ENCODE assay signal across 14 cellular contexts in genomic region chr14:103045387-103045869, GRCh38. TPM values are rescaled to one million over a fixed set of nuclear protein-coding genes. Genes with fewer than 3 reads are reported as not detected.
DNase-seq lines count a peak whose midpoint lies in the region; ATAC-seq and TF ChIP-seq lines count a peak whose summit lies in the region.
"Had no signal": no experiment of that assay in that cellular context is flagged by ENCODE, and none has a peak within 500 bp of the region (broad histone marks: within the 10 kb centered on the region; RNA-seq: fewer than 3 reads in every experiment).

No MANE protein-coding gene starts in this region.

- DNase-seq in heart left ventricle (no peak), right cardiac atrium (no peak), thyroid gland (peak; percentile 20 to 46), NK-92 (lab: John Stamatoyannopoulos, UW; ENCODE audit: unreplicated experiment) (no peak)
- DNase-seq: activated CD8-positive, alpha-beta T cell treated with anti-CD3 and anti-CD28 coated beads for 36 hours; effector memory CD8-positive, alpha-beta T cell; NCI-H1092 treated with DMSO at 0.1 percent for 48 hours; testis had no signal

- H3K4me1 Mint-ChIP-seq in IgD-negative memory B cell, result peaks cover 26 to 28% (median 26%) of the 10 kb centered on the region in 3 donors

- H3K4me3 Mint-ChIP-seq in IgD-negative memory B cell, result peak overlapping the region; percentile 22 to 93 (median 77)
- H3K4me3 Mint-ChIP-seq: activated CD8-positive, alpha-beta T cell treated with anti-CD3 and anti-CD28 coated beads for 36 hours; effector memory CD8-positive, alpha-beta T cell; T-helper 1 cell treated with Interleukin-12 subunit alpha and Interleukin-12 subunit beta and Interleukin-4 antibody, amounts not matched to agents 30 μg/mL and 1 μg/mL, for 36 hours had no signal

- intact Hi-C loops in heart left ventricle (cut with DNase I) (no loop called here), right cardiac atrium (cut with DNase I) (no loop called here), thyroid gland (cut with DNase I) (no loop called here)

- peaks cover 0 to 6% (median 0%) of the 10 kb centered on the region in 3 donors for H3K9me3 Mint-ChIP-seq in IgD-negative memory B cell
- H3K9me3 Mint-ChIP-seq: activated CD8-positive, alpha-beta T cell treated with anti-CD3 and anti-CD28 coated beads for 36 hours; effector memory CD8-positive, alpha-beta T cell had no signal

- H3K4me3 ChIP-seq in heart left ventricle, result no peak overlapping the region
- H3K4me3 ChIP-seq in right cardiac atrium (ENCODE audit: low read length), result no peak overlapping the region
- H3K4me3 ChIP-seq in endocrine pancreas (ENCODE audit: control insufficient read depth, insufficient read depth, low read length), result peak overlapping the region; percentile 41
- no peak overlapping the region for H3K4me3 ChIP-seq in thyroid gland (replicated peaks in 1 of 3)
- H3K4me3 ChIP-seq: testis had no signal

- 30 to 32% (median 31%) methylated on average over 15 of the region's 15 CpGs for WGBS in heart left ventricle, 4 donors
- 32% methylated on average over 15 of the region's 15 CpGs for WGBS in right cardiac atrium
- 10 to 14% methylated on average over 15 of the region's 15 CpGs for WGBS in thyroid gland, 2 donors

- H3K4me1 ChIP-seq in heart left ventricle, result peaks cover 0 to 49% (median 30%) of the 10 kb centered on the region in 12 donors
- H3K4me1 ChIP-seq in right cardiac atrium (ENCODE audit: control insufficient read depth, insufficient read depth, low read length), result peaks cover 18% of the 10 kb centered on the region
- peaks cover 4% of the 10 kb centered on the region for H3K4me1 ChIP-seq in endocrine pancreas (ENCODE audit: control insufficient read depth, insufficient read depth, low read length)
- H3K4me1 ChIP-seq in thyroid gland, result peaks cover 13 to 19% of the 10 kb centered on the region in 2 donors

- H3K36me3 Mint-ChIP-seq in IgD-negative memory B cell, result peaks cover 10% of the 10 kb centered on the region

- no peaks in the 10 kb centered on the region for H3K27me3 Mint-ChIP-seq in IgD-negative memory B cell

- peak overlapping the region in 2 of 3 donors; percentile 1 to 35 for H3K27ac Mint-ChIP-seq in IgD-negative memory B cell
- H3K27ac Mint-ChIP-seq: activated CD8-positive, alpha-beta T cell treated with anti-CD3 and anti-CD28 coated beads for 36 hours; effector memory CD8-positive, alpha-beta T cell; T-helper 1 cell treated with Interleukin-12 subunit alpha and Interleukin-12 subunit beta and Interleukin-4 antibody, amounts not matched to agents 30 μg/mL and 1 μg/mL, for 36 hours had no signal

- TF ChIP-seq POLR2A in heart left ventricle (IDR thresholded peaks at IDR 0.05), result no peak
- no peak for TF ChIP-seq POLR2A in thyroid gland (IDR thresholded peaks at IDR 0.05)

- H3K27me3 ChIP-seq in heart left ventricle (no peaks in the 10 kb centered on the region), right cardiac atrium (ENCODE audit: control insufficient read depth, insufficient read depth) (no peaks in the 10 kb centered on the region), endocrine pancreas (ENCODE audit: control insufficient read depth, insufficient read depth, low read length) (no peaks in the 10 kb centered on the region), thyroid gland (no peaks in the 10 kb centered on the region)
- H3K27me3 ChIP-seq: testis had no signal

- H3K9ac ChIP-seq in endocrine pancreas (ENCODE audit: control insufficient read depth, insufficient read depth, low read length), result peak overlapping the region; percentile 54

- no peak overlapping the region for H3K27ac ChIP-seq in heart left ventricle
- H3K27ac ChIP-seq in right cardiac atrium (ENCODE audit: low read length), result no peak overlapping the region
- H3K27ac ChIP-seq in thyroid gland, result no peak overlapping the region
- H3K27ac ChIP-seq: testis had no signal

- peaks cover 0 to 7% (median 0%) of the 10 kb centered on the region in 12 donors for H3K9me3 ChIP-seq in heart left ventricle
- no peaks in the 10 kb centered on the region for H3K9me3 ChIP-seq in right cardiac atrium (ENCODE audit: control insufficient read depth, low read length)
- H3K9me3 ChIP-seq in endocrine pancreas (ENCODE audit: control insufficient read depth, low read length), result no peaks in the 10 kb centered on the region
- H3K9me3 ChIP-seq in thyroid gland, result no peaks in the 10 kb centered on the region
- H3K9me3 ChIP-seq: testis had no signal

- ATAC-seq in heart left ventricle (peak in 3 of 4 donors; percentile 16 to 41 (median 25)), right cardiac atrium (no peak), GM19023 (IDR thresholded peaks at IDR 0.05; ENCODE audit: unreplicated experiment) (no peak), GM19397 (IDR thresholded peaks at IDR 0.05; ENCODE audit: unreplicated experiment) (no peak)
- ATAC-seq: activated CD8-positive, alpha-beta T cell treated with anti-CD3 and anti-CD28 coated beads for 36 hours; effector memory CD8-positive, alpha-beta T cell had no signal

- TF ChIP-seq CTCF in heart left ventricle (IDR thresholded peaks at IDR 0.05) (no peak), thyroid gland (IDR thresholded peaks at IDR 0.05) (no peak)

- H3K36me3 ChIP-seq in heart left ventricle (peaks cover 0 to 23% (median 14%) of the 10 kb centered on the region in 9 donors), endocrine pancreas (ENCODE audit: control insufficient read depth, insufficient read depth, low read length) (peaks cover 3% of the 10 kb centered on the region), thyroid gland (no peaks in the 10 kb centered on the region)

RNA-seq across cellular contexts. Expression of gene CDC42BPB, which starts 11.9 kb away (rescaled TPM):
- total RNA-seq in heart left ventricle (100 to 1,000 TPM in 1 of 9 donors, 10 to 100 TPM in 8; 58.9 to 124 (median 68.9) TPM), right cardiac atrium (10 to 100 TPM; 67.0 to 82.5 (median 69.8) TPM), thyroid gland (100 to 1,000 TPM in 2 of 4 donors, 10 to 100 TPM in 2; 90.7 to 153 (median 101) TPM)
- polyA plus RNA-seq in heart left ventricle (10 to 100 TPM; 31.1 to 72.4 TPM), right cardiac atrium (42.5 TPM), IgD-negative memory B cell (1.2 TPM)

RNA-seq across cellular contexts. Expression of gene LBHD2, which starts 38.6 kb away (rescaled TPM):
- total RNA-seq in heart left ventricle (not detected), right cardiac atrium (not detected), thyroid gland (not detected)
- polyA plus RNA-seq in heart left ventricle (under 1 TPM in 1 of 2 donors, not detected in 1; 0.19 TPM), right cardiac atrium (not detected), IgD-negative memory B cell (not detected)
- total RNA-seq: activated CD8-positive, alpha-beta T cell treated with anti-CD3 and anti-CD28 coated beads for 36 hours; lower leg skin had no signal

RNA-seq across cellular contexts. Expression of gene EXOC3L4, which starts 49.1 kb away (rescaled TPM):
- 1 to 10 TPM in 1 of 9 donors, under 1 TPM in 3, not detected in 5; 0.21 to 3.2 (median 0.48) TPM for total RNA-seq in heart left ventricle
- polyA plus RNA-seq in heart left ventricle, result under 1 TPM; 0.37 to 0.53 TPM
- 1 to 10 TPM in 3 of 4 donors, under 1 TPM in 1; 0.63 to 2.5 (median 1.1) TPM for total RNA-seq in right cardiac atrium
- polyA plus RNA-seq in right cardiac atrium, result 1.4 TPM
- polyA plus RNA-seq in IgD-negative memory B cell, result not detected
- under 1 TPM in 2 of 4 donors, not detected in 2; 0.44 to 0.78 TPM for total RNA-seq in thyroid gland
- total RNA-seq: activated CD8-positive, alpha-beta T cell treated with anti-CD3 and anti-CD28 coated beads for 36 hours had no signal

Comparison
In these comparisons a context has a peak if more than half of its experiments do, and no peak if none do; other contexts are left out.
1. ATAC-seq: peak in heart left ventricle (3 of 4); none in right cardiac atrium (0 of 2), GM19023 (single experiment) and GM19397 (single experiment).
2. DNase-seq: peak in thyroid gland (2 of 2); none in heart left ventricle (0 of 5), right cardiac atrium (0 of 3) and NK-92 (single experiment).